Comparison of ENCODE assay signal across 21 cellular contexts in genomic region chr7:150580615-150580986, GRCh38. TPM values are rescaled to one million over a fixed set of nuclear protein-coding genes. Genes with fewer than 3 reads are reported as not detected.
A peak's percentile ranks its signal among the peaks of the same experiment; 100 is the strongest.
DNase-seq lines count a peak whose midpoint lies in the region; ATAC-seq, FAIRE-seq and TF ChIP-seq lines count a peak whose summit lies in the region.
"Had no signal": no experiment of that assay in that cellular context is flagged by ENCODE, and none has a peak within 500 bp of the region (broad histone marks: within the 10 kb centered on the region; RNA-seq: fewer than 3 reads in every experiment).

No MANE protein-coding gene starts in this region.

- TF ChIP-seq EP300 in HepG2 (IDR thresholded peaks at IDR 0.05; ENCODE audit: low read depth in 2 of 2, low read length in 2 of 2) (no peak), HepG2 (CRISPR knock-in tag; IDR thresholded peaks at IDR 0.05; ENCODE audit: borderline replicate concordance) (no peak)

- WGBS in HepG2 (ENCODE audit: low lambda C conversion rate), result 0% methylated on average over 1 of the region's 1 CpG
- 69% methylated on average over 1 of the region's 1 CpG for WGBS in right lobe of liver (ENCODE audit: insufficient coverage, low coverage, low lambda C conversion rate, missing lambda C conversion rate)

- H3K4me3 ChIP-seq in HepG2 (replicated peaks in 1 of 3; ENCODE audit: insufficient read depth in 1 of 3, low read depth in 2 of 3, low read length in 3 of 3) (no peak overlapping the region), right lobe of liver (no peak overlapping the region), LNCaP clone FGC (ENCODE audit: low read depth, low read length) (no peak overlapping the region)
- H3K4me3 ChIP-seq: K562, psoas muscle had no signal

- in situ Hi-C loops in HepG2 (cut with HindIII; ENCODE audit: extremely low pct_ligation_motif_present, low pct_unique_long_range_greater_than_20kb), result no loop called here

- POLR2A ChIA-PET in HepG2 (lab: Yijun Ruan, JAX), result no interaction called here

- peak; percentile 5 for DNase-seq in HepG2 (ENCODE audit: low spot score)
- no peak for DNase-seq in right lobe of liver
- peak; percentile 45 for DNase-seq in LNCaP clone FGC (ENCODE audit: low read depth)
- no peak for DNase-seq in activated T-helper 2 cell treated with anti-CD3 and anti-CD28 coated beads, Interferon-gamma antibody, Interleukin-2, Interleukin-4, amounts not matched to agents 10 μg/mL and 5 μg/mL and 100 μg/mL, durations not matched to agents 14 hours and 24 hours and 36 hours (ENCODE audit: low spot score)
- no peak for DNase-seq in NOMO-1 treated with DMSO at 0.1 percent for 48 hours (lab: John Stamatoyannopoulos, UW; ENCODE audit: unreplicated experiment)
- DNase-seq: activated naive CD8-positive, alpha-beta T cell treated with anti-CD3 and anti-CD28 coated beads, Interleukin-2, amount 10 ng/mL, durations not matched to agents 7 days and 5 days; brain microvascular endothelial cell; dermis blood vessel endothelial cell; DMS 273 treated with DMSO at 0.1 percent for 48 hours; mesendoderm; NCI-H1048; psoas muscle; small intestine; stimulated activated CD4-positive, alpha-beta T cell treated with anti-CD3 and anti-CD28 coated beads, Interleukin-4, amount 100 ng/mL, for 24 hours had no signal

- peaks cover 25% of the 10 kb centered on the region for H3K4me1 Mint-ChIP-seq in activated T-helper 2 cell treated with anti-CD3 and anti-CD28 coated beads, Interferon-gamma antibody, Interleukin-2, Interleukin-4, amounts not matched to agents 10 μg/mL and 5 μg/mL and 100 μg/mL, durations not matched to agents 14 hours and 24 hours and 36 hours (ENCODE audit: low read depth)

- H3K9ac ChIP-seq in HepG2 (ENCODE audit: insufficient read depth, low read depth, low read length), result no peak overlapping the region

- intact Hi-C loops in HepG2 (cut with micrococcal nuclease; ENCODE audit: unreplicated experiment), result no loop called here
- intact Hi-C loops in right lobe of liver (cut with DNase I), result no loop called here
- intact Hi-C loops in activated T-helper 2 cell treated with anti-CD3 and anti-CD28 coated beads, Interferon-gamma antibody, Interleukin-2, Interleukin-4, amounts not matched to agents 10 μg/mL and 5 μg/mL and 100 μg/mL, durations not matched to agents 14 hours and 24 hours and 36 hours (cut with micrococcal nuclease), result no loop called here

- no peak overlapping the region for H3K4me2 ChIP-seq in HepG2 (ENCODE audit: low read depth, low read length)

- peaks cover 72% of the 10 kb centered on the region for H3K36me3 Mint-ChIP-seq in activated T-helper 2 cell treated with anti-CD3 and anti-CD28 coated beads, Interferon-gamma antibody, Interleukin-2, Interleukin-4, amounts not matched to agents 10 μg/mL and 5 μg/mL and 100 μg/mL, durations not matched to agents 14 hours and 24 hours and 36 hours (ENCODE audit: low read depth)

- H3K9me3 ChIP-seq in HepG2 (ENCODE audit: low read length) (peaks cover 8% of the 10 kb centered on the region; the same call in 1 of the 2 replicates), right lobe of liver (no peaks in the 10 kb centered on the region)

- CTCF ChIA-PET in HepG2 (lab: Yijun Ruan, JAX; ENCODE audit: low intra/inter-chr PET ratio, low total read pairs), result no interaction called here

- H3K4me1 ChIP-seq in HepG2 (ENCODE audit: insufficient read depth, low read length), result no peaks in the 10 kb centered on the region
- H3K4me1 ChIP-seq in right lobe of liver, result no peaks in the 10 kb centered on the region
- H3K4me1 ChIP-seq: psoas muscle had no signal

- ATAC-seq in HepG2 (no peak), right lobe of liver (no peak), HG03354 (IDR thresholded peaks at IDR 0.05; ENCODE audit: poor library complexity, severe bottlenecking, unreplicated experiment) (no peak), GM21447 (IDR thresholded peaks at IDR 0.05; ENCODE audit: unreplicated experiment) (no peak)
- ATAC-seq: K562, psoas muscle had no signal

- no TSS peak for BruUV-seq in HepG2 (replicated peaks; lab: Mats Ljungman, UMichigan)

- TF ChIP-seq CTCF in HepG2 (CRISPR knock-in tag; IDR thresholded peaks at IDR 0.05), result no peak
- no peak for TF ChIP-seq CTCF in right lobe of liver (IDR thresholded peaks at IDR 0.05)
- no peak for TF ChIP-seq CTCF in LNCaP clone FGC (IDR thresholded peaks at IDR 0.05; ENCODE audit: control insufficient read depth, extremely low read depth, insufficient read depth)

- TF ChIP-seq POLR2A in HepG2 (IDR thresholded peaks at IDR 0.05; ENCODE audit: insufficient read depth in 1 of 2, low read depth in 2 of 2, low read length in 2 of 2), result no peak
- no peak for TF ChIP-seq POLR2A in right lobe of liver (IDR thresholded peaks at IDR 0.05)

- no peaks in the 10 kb centered on the region for H3K36me3 ChIP-seq in HepG2 (replicated peaks in 1 of 2; ENCODE audit: control insufficient read depth in 1 of 2, insufficient read depth in 2 of 2, low read length in 2 of 2)
- no peaks in the 10 kb centered on the region for H3K36me3 ChIP-seq in right lobe of liver
- H3K36me3 ChIP-seq: brain microvascular endothelial cell had no signal

- H3K27ac ChIP-seq in HepG2 (ENCODE audit: extremely low read length, insufficient read depth, low read length) (no peak overlapping the region), right lobe of liver (no peak overlapping the region)
- H3K27ac ChIP-seq: brain microvascular endothelial cell, psoas muscle had no signal

- no peaks in the 10 kb centered on the region for H4K20me1 ChIP-seq in HepG2 (ENCODE audit: insufficient read depth, low read length)

- H3K79me2 ChIP-seq in HepG2 (ENCODE audit: insufficient read depth, low read length), result no peaks in the 10 kb centered on the region

- peaks cover 51% of the 10 kb centered on the region for H3K9me3 Mint-ChIP-seq in activated T-helper 2 cell treated with anti-CD3 and anti-CD28 coated beads, Interferon-gamma antibody, Interleukin-2, Interleukin-4, amounts not matched to agents 10 μg/mL and 5 μg/mL and 100 μg/mL, durations not matched to agents 14 hours and 24 hours and 36 hours

- FAIRE-seq in HepG2 (lab: Jason Lieb, UNC), result no peak
- FAIRE-seq: frontal cortex, K562, RCC 7860, small intestine had no signal

- H3K27me3 Mint-ChIP-seq in activated T-helper 2 cell treated with anti-CD3 and anti-CD28 coated beads, Interferon-gamma antibody, Interleukin-2, Interleukin-4, amounts not matched to agents 10 μg/mL and 5 μg/mL and 100 μg/mL, durations not matched to agents 14 hours and 24 hours and 36 hours (ENCODE audit: low read depth), result no peaks in the 10 kb centered on the region
- H3K27me3 Mint-ChIP-seq: activated CD8-positive, alpha-beta memory T cell treated with anti-CD3 and anti-CD28 coated beads, Interleukin-2, amount 10 ng/mL, durations not matched to agents 7 days and 5 days; activated naive CD8-positive, alpha-beta T cell treated with anti-CD3 and anti-CD28 coated beads, Interleukin-2, amount 10 ng/mL, durations not matched to agents 7 days and 5 days had no signal

- TF ChIP-seq RAD21 in HepG2 (CRISPR knock-in tag; IDR thresholded peaks at IDR 0.05), result no peak

- H3K4me3 Mint-ChIP-seq in activated T-helper 2 cell treated with anti-CD3 and anti-CD28 coated beads, Interferon-gamma antibody, Interleukin-2, Interleukin-4, amounts not matched to agents 10 μg/mL and 5 μg/mL and 100 μg/mL, durations not matched to agents 14 hours and 24 hours and 36 hours (ENCODE audit: low read depth), result no peak overlapping the region
- H3K4me3 Mint-ChIP-seq: activated CD8-positive, alpha-beta memory T cell treated with anti-CD3 and anti-CD28 coated beads, Interleukin-2, amount 10 ng/mL, durations not matched to agents 7 days and 5 days; activated naive CD8-positive, alpha-beta T cell treated with anti-CD3 and anti-CD28 coated beads, Interleukin-2, amount 10 ng/mL, durations not matched to agents 7 days and 5 days had no signal

- H2AFZ ChIP-seq in HepG2 (ENCODE audit: low read length), result no peak overlapping the region

- H3K27me3 ChIP-seq in HepG2 (ENCODE audit: control insufficient read depth in 1 of 2, insufficient read depth in 2 of 2, low read length in 2 of 2) (no peaks in the 10 kb centered on the region), right lobe of liver (no peaks in the 10 kb centered on the region)
- H3K27me3 ChIP-seq: brain microvascular endothelial cell had no signal

- peak overlapping the region; percentile 13 for H3K27ac Mint-ChIP-seq in activated T-helper 2 cell treated with anti-CD3 and anti-CD28 coated beads, Interferon-gamma antibody, Interleukin-2, Interleukin-4, amounts not matched to agents 10 μg/mL and 5 μg/mL and 100 μg/mL, durations not matched to agents 14 hours and 24 hours and 36 hours
- H3K27ac Mint-ChIP-seq: activated CD8-positive, alpha-beta memory T cell treated with anti-CD3 and anti-CD28 coated beads, Interleukin-2, amount 10 ng/mL, durations not matched to agents 7 days and 5 days had no signal

RNA-seq across cellular contexts. Expression of gene GIMAP4, which starts 13.4 kb away (rescaled TPM):
- total RNA-seq in HepG2 (2016; rRNA removed; fragmentation: Illumina TruSeq; extraction: Trizol) (not detected in 2 replicates), right lobe of liver (10 to 100 TPM in 5 of 6 experiments, 1 to 10 TPM in 1; 7.2 to 19.4 (median 12.3) TPM)
- total RNA-seq in HepG2 (2016; cell fraction: cytosol; rRNA removed; fragmentation: Illumina TruSeq; extraction: Trizol; ENCODE audit: low read depth), result not detected in 2 replicates
- total RNA-seq in HepG2 (2016; cell fraction: insoluble cytoplasmic fraction; rRNA removed; fragmentation: Illumina TruSeq; extraction: Trizol), result not detected in 2 replicates
- total RNA-seq in HepG2 (2016; cell fraction: membrane; rRNA removed; fragmentation: Illumina TruSeq; extraction: Trizol), result not detected in 2 replicates
- not detected in 2 replicates for total RNA-seq in HepG2 (2016; cell fraction: nucleus; rRNA removed; fragmentation: Illumina TruSeq; extraction: Trizol)
- polyA plus RNA-seq in HepG2 (2011; rRNA removed), result not detected in 2 replicates
- not detected in 2 replicates for polyA plus RNA-seq in HepG2 (2011; cell fraction: cytosol; rRNA removed)
- not detected in 2 replicates for polyA plus RNA-seq in HepG2 (2011; cell fraction: nucleus; rRNA removed)
- not detected in 2 replicates for polyA plus RNA-seq in HepG2 (2012)
- not detected in 2 replicates for polyA plus RNA-seq in HepG2 (2016; cell fraction: cytosol; fragmentation: Illumina TruSeq; extraction: Trizol; ENCODE audit: low read depth)
- polyA plus RNA-seq in HepG2 (2016; cell fraction: insoluble cytoplasmic fraction; fragmentation: Illumina TruSeq; extraction: Trizol; ENCODE audit: low read depth), result not detected in 2 replicates
- polyA plus RNA-seq in HepG2 (2016; cell fraction: membrane; fragmentation: Illumina TruSeq; extraction: Trizol; ENCODE audit: low read depth), result not detected in 2 replicates
- polyA plus RNA-seq in HepG2 (2016; cell fraction: nucleus; fragmentation: Illumina TruSeq; extraction: Trizol; ENCODE audit: insufficient read depth, low read depth), result not detected in 2 replicates
- polyA minus RNA-seq in HepG2 (2011; rRNA and poly(A)+ RNA removed; ENCODE audit: low replicate concordance), result not detected in 2 replicates
- not detected in 2 replicates for polyA minus RNA-seq in HepG2 (2011; cell fraction: cytosol; rRNA and poly(A)+ RNA removed)
- polyA minus RNA-seq in HepG2 (2011; cell fraction: nucleus; rRNA and poly(A)+ RNA removed), result not detected in 2 replicates
- 36.7 and 39.1 TPM in 2 replicates for total RNA-seq in activated T-helper 2 cell treated with anti-CD3 and anti-CD28 coated beads, Interferon-gamma antibody, Interleukin-2, Interleukin-4, amounts not matched to agents 10 μg/mL and 5 μg/mL and 100 μg/mL, durations not matched to agents 14 hours and 24 hours and 36 hours
- polyA plus RNA-seq: K562, neural cell had no signal

RNA-seq across cellular contexts. Expression of gene GIMAP6, which starts 51.6 kb away (rescaled TPM):
- total RNA-seq in HepG2 (2016; rRNA removed; fragmentation: Illumina TruSeq; extraction: Trizol), result not detected in 2 replicates
- not detected in 2 replicates for total RNA-seq in HepG2 (2016; cell fraction: cytosol; rRNA removed; fragmentation: Illumina TruSeq; extraction: Trizol; ENCODE audit: low read depth)
- total RNA-seq in HepG2 (2016; cell fraction: insoluble cytoplasmic fraction; rRNA removed; fragmentation: Illumina TruSeq; extraction: Trizol), result not detected in 2 replicates
- not detected in 2 replicates for total RNA-seq in HepG2 (2016; cell fraction: membrane; rRNA removed; fragmentation: Illumina TruSeq; extraction: Trizol)
- total RNA-seq in HepG2 (2016; cell fraction: nucleus; rRNA removed; fragmentation: Illumina TruSeq; extraction: Trizol), result not detected in 2 replicates
- polyA plus RNA-seq in HepG2 (2011; rRNA removed), result not detected in 2 replicates
- polyA plus RNA-seq in HepG2 (2011; cell fraction: cytosol; rRNA removed), result not detected in 2 replicates
- not detected in 2 replicates for polyA plus RNA-seq in HepG2 (2011; cell fraction: nucleus; rRNA removed)
- not detected in 2 replicates for polyA plus RNA-seq in HepG2 (2012)
- not detected in 2 replicates for polyA plus RNA-seq in HepG2 (2016; cell fraction: cytosol; fragmentation: Illumina TruSeq; extraction: Trizol; ENCODE audit: low read depth)
- polyA plus RNA-seq in HepG2 (2016; cell fraction: insoluble cytoplasmic fraction; fragmentation: Illumina TruSeq; extraction: Trizol; ENCODE audit: low read depth), result not detected in 2 replicates
- polyA plus RNA-seq in HepG2 (2016; cell fraction: membrane; fragmentation: Illumina TruSeq; extraction: Trizol; ENCODE audit: low read depth), result not detected in 2 replicates
- not detected in 2 replicates for polyA plus RNA-seq in HepG2 (2016; cell fraction: nucleus; fragmentation: Illumina TruSeq; extraction: Trizol; ENCODE audit: insufficient read depth, low read depth)
- polyA minus RNA-seq in HepG2 (2011; rRNA and poly(A)+ RNA removed; ENCODE audit: low replicate concordance), result 0.19 TPM in 1 of 2 replicates, not detected in the other
- polyA minus RNA-seq in HepG2 (2011; cell fraction: cytosol; rRNA and poly(A)+ RNA removed), result not detected in 2 replicates
- not detected in 2 replicates for polyA minus RNA-seq in HepG2 (2011; cell fraction: nucleus; rRNA and poly(A)+ RNA removed)
- total RNA-seq in right lobe of liver, result 10 to 100 TPM in 1 of 6 experiments, 1 to 10 TPM in 5; 4.7 to 10.2 (median 8.4) TPM
- 25.8 and 29.4 TPM in 2 replicates for total RNA-seq in activated T-helper 2 cell treated with anti-CD3 and anti-CD28 coated beads, Interferon-gamma antibody, Interleukin-2, Interleukin-4, amounts not matched to agents 10 μg/mL and 5 μg/mL and 100 μg/mL, durations not matched to agents 14 hours and 24 hours and 36 hours
- polyA plus RNA-seq: neural cell had no signal

Comparison
In these comparisons a context has a peak if more than half of its experiments do, and no peak if none do; other contexts are left out.
1. DNase-seq: peak in HepG2 (single experiment) and LNCaP clone FGC (single experiment); none in right lobe of liver (0 of 3), activated T-helper 2 cell treated with anti-CD3 and anti-CD28 coated beads, Interferon-gamma antibody, Interleukin-2, Interleukin-4, amounts not matched to agents 10 μg/mL and 5 μg/mL and 100 μg/mL, durations not matched to agents 14 hours and 24 hours and 36 hours (single experiment) and NOMO-1 treated with DMSO at 0.1 percent for 48 hours (single experiment).
2. RNA of gene GIMAP4, which starts 13.4 kb away (total RNA-seq): 36.7 to 39.1 TPM in activated T-helper 2 cell treated with anti-CD3 and anti-CD28 coated beads, Interferon-gamma antibody, Interleukin-2, Interleukin-4, amounts not matched to agents 10 μg/mL and 5 μg/mL and 100 μg/mL, durations not matched to agents 14 hours and 24 hours and 36 hours and 7.2 to 19.4 TPM in right lobe of liver; not detected in HepG2; every median in the first group is over 4 times any median in the second.